In the genomic region with DNA sequence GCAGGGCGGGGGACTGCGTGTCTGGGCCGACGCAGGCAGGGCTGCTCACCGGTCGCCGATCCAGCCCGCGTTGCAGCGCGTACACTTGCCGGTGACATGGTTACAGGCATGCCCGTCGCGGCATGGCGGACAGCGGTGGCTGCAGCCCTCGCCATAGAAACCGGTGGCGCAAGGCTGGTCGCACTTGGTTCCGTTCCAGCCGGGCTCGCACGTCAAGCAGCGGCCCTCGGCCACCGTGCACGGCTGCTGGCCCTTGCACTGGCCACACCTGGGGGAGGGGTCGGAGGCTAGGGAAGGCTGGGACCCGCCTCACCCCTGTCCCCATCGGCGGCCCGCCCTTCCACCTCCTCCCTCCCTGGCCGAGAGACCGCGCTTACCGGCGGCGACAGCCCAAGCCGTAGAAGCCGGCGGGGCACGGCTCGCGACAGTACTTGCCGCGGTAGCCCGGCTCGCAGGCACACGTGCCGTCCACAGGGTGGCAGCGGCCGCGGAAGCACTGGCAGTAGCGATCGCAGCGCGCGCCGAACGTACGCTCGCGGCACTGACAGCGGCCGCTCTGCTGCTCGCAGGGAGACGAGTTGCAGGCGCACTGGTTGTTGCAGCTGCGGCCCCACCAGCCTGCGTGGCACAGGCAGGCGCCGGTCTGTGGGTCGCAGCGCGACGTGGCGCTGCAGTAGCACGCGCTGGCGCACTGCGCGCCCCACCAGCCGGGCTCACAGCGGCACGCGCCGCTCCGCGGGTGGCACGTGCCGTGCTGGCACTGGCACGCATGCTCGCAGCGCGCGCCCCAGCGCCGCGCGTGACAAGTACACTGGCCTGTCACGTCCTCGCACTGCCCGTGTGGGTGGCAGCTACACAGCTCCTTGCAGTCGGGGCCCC, we compare ENCODE assay signal across 8 cellular contexts. TPM values are rescaled to one million over a fixed set of nuclear protein-coding genes. Genes with fewer than 3 reads are reported as not detected.
DNase-seq lines count a peak whose midpoint lies in the region; ATAC-seq and TF ChIP-seq lines count a peak whose summit lies in the region.

No MANE protein-coding gene starts in this region.

- no peaks in the 10 kb centered on the region for H3K9me3 Mint-ChIP-seq in MCF 10A (ENCODE audit: unreplicated experiment)
- no peaks in the 10 kb centered on the region for H3K9me3 Mint-ChIP-seq in activated B cell treated with CpG ODN at 0.5 μM for 24 hours
- no peaks in the 10 kb centered on the region for H3K9me3 Mint-ChIP-seq in mesothelial cell of epicardium

- H3K9ac ChIP-seq in subcutaneous abdominal adipose tissue (ENCODE audit: low read length in 5 of 5) = no peak overlapping the region

- no peak for TF ChIP-seq POLR2A in breast epithelium (IDR thresholded peaks at IDR 0.05)

- TF ChIP-seq CTCF in breast epithelium (IDR thresholded peaks at IDR 0.05) = peak in 2 of 3 donors; percentile 27 to 35
- no peak for TF ChIP-seq CTCF in MCF 10A (IDR thresholded peaks at IDR 0.05; ENCODE audit: unreplicated experiment)
- TF ChIP-seq CTCF in activated B cell treated with CpG ODN at 0.5 μM for 24 hours (IDR thresholded peaks at IDR 0.05) = no peak
- peak in 9 of 56 donors; percentile 9 to 33 (median 15) for TF ChIP-seq CTCF in dorsolateral prefrontal cortex (IDR thresholded peaks at IDR 0.05 in 54 of 56, conservative IDR thresholded peaks at IDR 0.05 in 2 of 56; ENCODE audit: low read depth in 1 of 56, partially characterized antibody in 56 of 56)
- TF ChIP-seq CTCF in mesothelial cell of epicardium (IDR thresholded peaks at IDR 0.05; ENCODE audit: unreplicated experiment) = peak; percentile 21

- H3K27me3 ChIP-seq in breast epithelium (peaks cover 0 to 18% of the 10 kb centered on the region in 2 donors), dorsolateral prefrontal cortex (peaks cover 0 to 19% (median 2%) of the 10 kb centered on the region in 45 donors), subcutaneous abdominal adipose tissue (ENCODE audit: control insufficient read depth in 5 of 5, insufficient read depth in 4 of 5, low read length in 5 of 5) (peaks cover 0 to 15% (median 2%) of the 10 kb centered on the region in 5 donors)

- no peaks in the 10 kb centered on the region for H3K36me3 ChIP-seq in breast epithelium
- H3K36me3 ChIP-seq in subcutaneous abdominal adipose tissue (ENCODE audit: control insufficient read depth in 5 of 5, insufficient read depth in 5 of 5, low read length in 5 of 5) = peaks cover 0 to 30% (median 24%) of the 10 kb centered on the region in 5 donors

- H3K4me3 ChIP-seq in breast epithelium = peak overlapping the region; percentile 13 to 59 (median 40)
- H3K4me3 ChIP-seq in dorsolateral prefrontal cortex = peak overlapping the region in 56 of 59 donors; percentile 1 to 64 (median 40)
- H3K4me3 ChIP-seq in subcutaneous abdominal adipose tissue (ENCODE audit: low read depth in 1 of 5, low read length in 5 of 5) = peak overlapping the region in 4 of 5 donors; percentile 11 to 59 (median 30)

- intact Hi-C loops in breast epithelium (cut with DNase I; ENCODE audit: low total_unique reads) = no loop called here
- intact Hi-C loops in MCF 10A (cut with micrococcal nuclease) = no loop called here
- intact Hi-C loops in activated B cell treated with CpG ODN at 0.5 μM for 24 hours (cut with micrococcal nuclease) = no loop called here
- intact Hi-C loops in dorsolateral prefrontal cortex (cut with DNase I) = no loop called here

- BruUV-seq in MCF 10A (replicated peaks; lab: Mats Ljungman, UMichigan) = no TSS peak

- POLR2A ChIA-PET in MCF 10A (lab: Yijun Ruan, JAX) = no interaction called here
- POLR2A ChIA-PET in activated B cell treated with CpG ODN at 0.5 μM for 24 hours (lab: Charles Lee) = no interaction called here

- ATAC-seq in activated B cell treated with CpG ODN at 0.5 μM for 24 hours (ENCODE audit: low read depth) (peak; percentile 66), HG03520 (IDR thresholded peaks at IDR 0.05; ENCODE audit: unreplicated experiment) (no peak)

- DNase-seq in breast epithelium (ENCODE audit: low spot score in 2 of 2) (no peak), MCF 10A (ENCODE audit: unreplicated experiment) (no peak), activated B cell treated with CpG ODN at 0.5 μM for 24 hours (peak; percentile 56), dorsolateral prefrontal cortex (peak in 3 of 10 donors; percentile 42 to 51 (median 48)), mesothelial cell of epicardium (ENCODE audit: low spot score in 2 of 2, unreplicated experiment in 2 of 2) (peak in 1 of 2 experiments; percentile 70), inferior parietal cortex (ENCODE audit: extremely low spot score) (no peak)

- peaks cover 8 to 9% of the 10 kb centered on the region in 2 donors for H3K4me1 ChIP-seq in breast epithelium
- peaks cover 0 to 32% (median 15%) of the 10 kb centered on the region in 5 donors for H3K4me1 ChIP-seq in subcutaneous abdominal adipose tissue (ENCODE audit: control insufficient read depth in 5 of 5, insufficient read depth in 5 of 5, low read length in 5 of 5)

- H3K4me3 Mint-ChIP-seq in MCF 10A (ENCODE audit: unreplicated experiment) (no peak overlapping the region), activated B cell treated with CpG ODN at 0.5 μM for 24 hours (peak overlapping the region; percentile 67), mesothelial cell of epicardium (peak overlapping the region; percentile 53)

- H3K4me1 Mint-ChIP-seq in MCF 10A (ENCODE audit: insufficient read depth, unreplicated experiment) = no peaks in the 10 kb centered on the region
- H3K4me1 Mint-ChIP-seq in activated B cell treated with CpG ODN at 0.5 μM for 24 hours = peaks cover 30% of the 10 kb centered on the region
- peaks cover 21% of the 10 kb centered on the region for H3K4me1 Mint-ChIP-seq in mesothelial cell of epicardium

- H3K27ac ChIP-seq in breast epithelium (no peak overlapping the region), dorsolateral prefrontal cortex (peak overlapping the region in 14 of 59 donors; percentile 9 to 67 (median 35)), subcutaneous abdominal adipose tissue (ENCODE audit: low read depth, low read length) (no peak overlapping the region)

- H3K27me3 Mint-ChIP-seq in MCF 10A (ENCODE audit: insufficient read depth, unreplicated experiment) = no peaks in the 10 kb centered on the region
- H3K27me3 Mint-ChIP-seq in activated B cell treated with CpG ODN at 0.5 μM for 24 hours = peaks cover 45% of the 10 kb centered on the region
- H3K27me3 Mint-ChIP-seq in mesothelial cell of epicardium (ENCODE audit: low read depth) = peaks cover 16% of the 10 kb centered on the region

- H3K27ac Mint-ChIP-seq in MCF 10A (ENCODE audit: low read depth, unreplicated experiment) (no peak overlapping the region), activated B cell treated with CpG ODN at 0.5 μM for 24 hours (no peak overlapping the region), mesothelial cell of epicardium (no peak overlapping the region)

- H3K36me3 Mint-ChIP-seq in MCF 10A (ENCODE audit: insufficient read depth, unreplicated experiment) (no peaks in the 10 kb centered on the region), activated B cell treated with CpG ODN at 0.5 μM for 24 hours (ENCODE audit: low read depth) (no peaks in the 10 kb centered on the region), mesothelial cell of epicardium (peaks cover 18% of the 10 kb centered on the region)

- CTCF ChIA-PET in MCF 10A (lab: Yijun Ruan, JAX) (no interaction called here), activated B cell treated with CpG ODN at 0.5 μM for 24 hours (lab: Charles Lee) (interaction anchor here (1.0 to 1.8 kb wide), 2 partner anchors 12 to 13 kb away, joined by 3 to 6 read pairs; no protein-coding TSS in a partner anchor)

- H3K9me3 ChIP-seq in breast epithelium (no peaks in the 10 kb centered on the region), subcutaneous abdominal adipose tissue (ENCODE audit: control insufficient read depth in 5 of 5, low read length in 5 of 5) (no peaks in the 10 kb centered on the region)

RNA-seq across cellular contexts. Expression of a gene that starts 6.7 kb away (rescaled TPM):
- total RNA-seq in breast epithelium (10 to 100 TPM in 2 of 3 donors, 1 to 10 TPM in 1; 5.3 to 14.7 (median 12.3) TPM), MCF 10A (2022) (0.35 and 0.88 TPM in 2 replicates), activated B cell treated with CpG ODN at 0.5 μM for 24 hours (0.12 and 0.18 TPM in 2 replicates), dorsolateral prefrontal cortex (1 to 10 TPM; 1.9 to 7.0 (median 4.2) TPM), mesothelial cell of epicardium (45.7 to 47.2 TPM (median 46.8 TPM) in 3 replicates)

RNA-seq across cellular contexts. Expression of a gene that starts 36.9 kb away (rescaled TPM):
- 10 to 100 TPM in 1 of 3 donors, 1 to 10 TPM in 2; 4.8 to 11.5 (median 10.0) TPM for total RNA-seq in breast epithelium
- 9.9 and 10.4 TPM in 2 replicates for total RNA-seq in MCF 10A (2022)
- 4.3 and 4.9 TPM in 2 replicates for total RNA-seq in activated B cell treated with CpG ODN at 0.5 μM for 24 hours
- total RNA-seq in dorsolateral prefrontal cortex = 10 to 100 TPM; 11.3 to 30.5 (median 20.4) TPM
- 36.8 to 38.3 TPM (median 38.1 TPM) in 3 replicates for total RNA-seq in mesothelial cell of epicardium

Comparison
In these comparisons a context has a peak if more than half of its experiments do, and no peak if none do; other contexts are left out.
1. CTCF ChIP-seq: peak in breast epithelium (2 of 3) and mesothelial cell of epicardium (single experiment); none in MCF 10A (single experiment) and activated B cell treated with CpG ODN at 0.5 μM for 24 hours (single experiment).
2. Peak in every context shown above with its lines, with median percentiles within 50 percentile points of each other: H3K4me3 ChIP-seq.